In genomic region chr10:71426058-71426605, GRCh38 we compare ENCODE assay signal across 24 cellular contexts. TPM values are rescaled to one million over a fixed set of nuclear protein-coding genes. Genes with fewer than 3 reads are reported as not detected.
A peak's percentile ranks its signal among the peaks of the same experiment; 100 is the strongest.
DNase-seq lines count a peak whose midpoint lies in the region; ATAC-seq, FAIRE-seq and TF ChIP-seq lines count a peak whose summit lies in the region.
"Had no signal": no experiment of that assay in that cellular context is flagged by ENCODE, and none has a peak within 500 bp of the region (broad histone marks: within the 10 kb centered on the region; RNA-seq: fewer than 3 reads in every experiment).

No MANE protein-coding gene starts in this region.

- H3K9ac ChIP-seq in kidney (ENCODE audit: low read length in 2 of 2), result no peak overlapping the region

- H3K36me3 Mint-ChIP-seq in T-helper 17 cell (ENCODE audit: low read depth), result peaks cover 2% of the 10 kb centered on the region
- H3K36me3 Mint-ChIP-seq in chondrocyte (ENCODE audit: low read depth), result no peaks in the 10 kb centered on the region
- H3K36me3 Mint-ChIP-seq: CD4-positive, CD25-positive, alpha-beta regulatory T cell had no signal

- H3K4me1 ChIP-seq in kidney (ENCODE audit: control insufficient read depth in 1 of 2, insufficient read depth in 1 of 2, low read depth in 1 of 2, low read length in 2 of 2), result no peaks in the 10 kb centered on the region
- H3K4me1 ChIP-seq: A549 had no signal

- DNase-seq in AG20443 (ENCODE audit: low spot score) (peak; percentile 6), T-helper 17 cell (no peak), kidney (peak; percentile 64), posterior vena cava (ENCODE audit: low spot score) (peak; percentile 24), chondrocyte (ENCODE audit: low spot score) (no peak)
- no peak for DNase-seq in activated T-cell treated with anti-CD3 and anti-CD28 coated beads, Interleukin-2, amount 50 U/mL, for 48 hours
- DNase-seq: CD4-positive, CD25-positive, alpha-beta regulatory T cell; DMS 273 treated with DMSO at 0.1 percent for 48 hours; DMS79 treated with DMSO at 0.1 percent for 48 hours; KG1; NCI-H1092; NCI-H1436; NCI-H187 treated with DMSO at 0.1 percent for 48 hours; NCI-H2227 treated with DMSO at 0.1 percent for 48 hours; NCI-H510A; NCI-H774; NK-92 treated with Interleukin-12 subunit alpha and Interleukin-12 subunit beta, amount 100 ng/mL, for 24 hours; SIG-M5 had no signal

- H3K27ac Mint-ChIP-seq in T-helper 17 cell, result peak overlapping the region; percentile 49
- H3K27ac Mint-ChIP-seq in chondrocyte (ENCODE audit: unreplicated experiment), result no peak overlapping the region
- H3K27ac Mint-ChIP-seq: CD4-positive, CD25-positive, alpha-beta regulatory T cell; GM23338 had no signal

- H3K27me3 Mint-ChIP-seq in T-helper 17 cell (peaks cover 36% of the 10 kb centered on the region), chondrocyte (ENCODE audit: low read depth) (peaks cover 62% of the 10 kb centered on the region)

- intact Hi-C loops in kidney (cut with DNase I) (no loop called here), posterior vena cava (cut with DNase I) (no loop called here)

- no peak for ATAC-seq in T-helper 17 cell
- ATAC-seq in GM21515 (IDR thresholded peaks at IDR 0.05; ENCODE audit: unreplicated experiment), result no peak
- no peak for ATAC-seq in GM19328 (IDR thresholded peaks at IDR 0.05; ENCODE audit: unreplicated experiment)

- H3K4me1 Mint-ChIP-seq in T-helper 17 cell, result peaks cover 5% of the 10 kb centered on the region
- no peaks in the 10 kb centered on the region for H3K4me1 Mint-ChIP-seq in chondrocyte (ENCODE audit: low read depth)
- H3K4me1 Mint-ChIP-seq: CD4-positive, CD25-positive, alpha-beta regulatory T cell had no signal

- no peaks in the 10 kb centered on the region for H3K36me3 ChIP-seq in kidney (ENCODE audit: control insufficient read depth in 1 of 2, insufficient read depth in 2 of 2, low read length in 2 of 2)

- H3K9me3 Mint-ChIP-seq in chondrocyte (ENCODE audit: low read depth), result no peaks in the 10 kb centered on the region
- H3K9me3 Mint-ChIP-seq: GM23338 had no signal

- no peak overlapping the region for H3K27ac ChIP-seq in kidney (ENCODE audit: low read depth in 2 of 2, low read length in 2 of 2)
- H3K27ac ChIP-seq: A549, RWPE1 had no signal

- FAIRE-seq in kidney (lab: Jason Lieb, UNC), result no peak
- FAIRE-seq: A549, HTR-8/SVneo had no signal

- H3K4me3 ChIP-seq in kidney (ENCODE audit: low read length in 2 of 2), result no peak overlapping the region
- H3K4me3 ChIP-seq: A549, GM23338 had no signal

- TF ChIP-seq CTCF in kidney (IDR thresholded peaks at IDR 0.05; ENCODE audit: borderline replicate concordance, extremely low read depth, insufficient read depth), result no peak
- TF ChIP-seq CTCF in chondrocyte (IDR thresholded peaks at IDR 0.05), result no peak

- H3K9me3 ChIP-seq in T-helper 17 cell (ENCODE audit: control insufficient read depth, low read length, poor library complexity, severe bottlenecking) (no peaks in the 10 kb centered on the region), kidney (ENCODE audit: control insufficient read depth in 1 of 2, low read length in 2 of 2) (no peaks in the 10 kb centered on the region)
- H3K9me3 ChIP-seq: A549 had no signal

- H3K4me3 Mint-ChIP-seq in T-helper 17 cell (no peak overlapping the region), chondrocyte (ENCODE audit: unreplicated experiment) (no peak overlapping the region)
- H3K4me3 Mint-ChIP-seq: CD4-positive, CD25-positive, alpha-beta regulatory T cell; GM23338 had no signal

RNA-seq across cellular contexts. Expression of gene CDH23, which starts 29.4 kb away (rescaled TPM):
- 1 to 10 TPM; 8.1 to 9.0 TPM for total RNA-seq in T-helper 17 cell
- total RNA-seq in kidney, result 6.4 TPM
- 1.1 TPM for polyA plus RNA-seq in kidney (ENCODE audit: insufficient read depth, low read depth, low replicate concordance)
- 10 to 100 TPM; 24.5 to 43.0 TPM for total RNA-seq in posterior vena cava
- total RNA-seq in chondrocyte, result not detected in 3 replicates

Comparison
In these comparisons a context has a peak if more than half of its experiments do, and no peak if none do; other contexts are left out.
1. DNase-seq: peak in AG20443 (single experiment), kidney (single experiment) and posterior vena cava (single experiment); none in T-helper 17 cell (0 of 3), chondrocyte (single experiment) and activated T-cell treated with anti-CD3 and anti-CD28 coated beads, Interleukin-2, amount 50 U/mL, for 48 hours (0 of 2).